1 cellular context compared by ENCODE assay signal in the genomic region with DNA sequence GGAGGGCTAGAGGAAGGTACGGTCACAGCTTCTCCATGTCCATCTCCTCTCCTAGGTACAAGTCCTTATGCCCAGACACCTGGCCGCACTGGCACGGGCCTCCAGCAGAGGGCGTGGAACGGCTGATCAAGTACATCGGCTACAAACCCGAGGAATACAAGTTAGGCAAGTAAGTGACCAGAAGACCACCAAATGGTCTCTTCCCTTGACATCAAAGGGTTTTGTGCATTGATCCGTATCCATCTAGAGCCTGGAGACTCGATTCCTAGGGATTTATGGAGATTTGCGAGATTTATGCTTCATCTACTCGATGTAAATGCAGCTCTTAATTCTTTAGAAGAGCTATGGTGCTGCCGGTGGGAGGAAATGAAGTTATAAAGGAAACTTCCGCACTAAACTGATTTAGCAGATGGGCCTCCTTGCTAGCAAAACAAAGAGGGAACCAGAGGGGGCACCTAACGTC.
A peak's percentile ranks its signal among the peaks of the same experiment; 100 is the strongest.
TF ChIP-seq lines count a peak whose summit lies in the region.

No MANE protein-coding gene starts in this region.

TF ChIP-seq in HepG2, 621 proteins besides CTCF, POLR2A, EP300 and RAD21 (continued from another document):
- 0 out of 2 replicates have a peak, but pooled peaks have one; percentile 18 for TF ChIP-seq SAP130 (CRISPR knock-in tag; IDR thresholded peaks at IDR 0.05; ENCODE audit: low read depth)
- no peak for TF ChIP-seq NFRKB (IDR thresholded peaks at IDR 0.05)
- TF ChIP-seq ZBTB7B (CRISPR knock-in tag; IDR thresholded peaks at IDR 0.05): 0 out of 2 replicates have a peak, but pooled peaks have one; percentile 31
- TF ChIP-seq GLI4 (CRISPR knock-in tag; IDR thresholded peaks at IDR 0.05; ENCODE audit: borderline replicate concordance): no peak
- no peak for TF ChIP-seq IKZF1 (IDR thresholded peaks at IDR 0.05)
- TF ChIP-seq, protein P1, sequence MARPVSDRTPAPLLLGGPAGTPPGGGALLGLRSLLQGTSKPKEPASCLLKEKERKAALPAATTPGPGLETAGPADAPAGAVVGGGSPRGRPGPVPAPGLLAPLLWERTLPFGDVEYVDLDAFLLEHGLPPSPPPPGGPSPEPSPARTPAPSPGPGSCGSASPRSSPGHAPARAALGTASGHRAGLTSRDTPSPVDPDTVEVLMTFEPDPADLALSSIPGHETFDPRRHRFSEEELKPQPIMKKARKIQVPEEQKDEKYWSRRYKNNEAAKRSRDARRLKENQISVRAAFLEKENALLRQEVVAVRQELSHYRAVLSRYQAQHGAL (CRISPR knock-in tag; IDR thresholded peaks at IDR 0.05; ENCODE audit: not compliant biosample characterization): no peak
- TF ChIP-seq CBX2 (IDR thresholded peaks at IDR 0.05; ENCODE audit: low read depth, low read length): no peak
- no peak for TF ChIP-seq CBX2 (CRISPR knock-in tag; IDR thresholded peaks at IDR 0.05; ENCODE audit: low read depth)
- no peak for TF ChIP-seq NR2F6 (IDR thresholded peaks at IDR 0.05)
- TF ChIP-seq NR2F6 (CRISPR knock-in tag; IDR thresholded peaks at IDR 0.05): no peak
- no peak for TF ChIP-seq ELF3 (CRISPR knock-in tag; IDR thresholded peaks at IDR 0.05)
- no peak for TF ChIP-seq NFKBIZ (CRISPR knock-in tag; IDR thresholded peaks at IDR 0.05)
- TF ChIP-seq STAG1 (CRISPR knock-in tag; IDR thresholded peaks at IDR 0.05): peak; percentile 68
- no peak for TF ChIP-seq ZNF768 (CRISPR knock-in tag; IDR thresholded peaks at IDR 0.05)
- no peak for TF ChIP-seq ZNF10 (CRISPR knock-in tag; IDR thresholded peaks at IDR 0.05; ENCODE audit: borderline replicate concordance, low read depth)
- TF ChIP-seq ZNF451 (CRISPR knock-in tag; IDR thresholded peaks at IDR 0.05): no peak
- TF ChIP-seq, protein P2, sequence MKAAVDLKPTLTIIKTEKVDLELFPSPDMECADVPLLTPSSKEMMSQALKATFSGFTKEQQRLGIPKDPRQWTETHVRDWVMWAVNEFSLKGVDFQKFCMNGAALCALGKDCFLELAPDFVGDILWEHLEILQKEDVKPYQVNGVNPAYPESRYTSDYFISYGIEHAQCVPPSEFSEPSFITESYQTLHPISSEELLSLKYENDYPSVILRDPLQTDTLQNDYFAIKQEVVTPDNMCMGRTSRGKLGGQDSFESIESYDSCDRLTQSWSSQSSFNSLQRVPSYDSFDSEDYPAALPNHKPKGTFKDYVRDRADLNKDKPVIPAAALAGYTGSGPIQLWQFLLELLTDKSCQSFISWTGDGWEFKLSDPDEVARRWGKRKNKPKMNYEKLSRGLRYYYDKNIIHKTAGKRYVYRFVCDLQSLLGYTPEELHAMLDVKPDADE (CRISPR knock-in tag; IDR thresholded peaks at IDR 0.05): no peak
- TF ChIP-seq RXRB (CRISPR knock-in tag; IDR thresholded peaks at IDR 0.05; ENCODE audit: borderline replicate concordance): peak; percentile 30; the same call in 1 of the 2 replicates
- no peak for TF ChIP-seq CEBPG (CRISPR knock-in tag; IDR thresholded peaks at IDR 0.05)
- TF ChIP-seq ZNF44 (CRISPR knock-in tag; IDR thresholded peaks at IDR 0.05): 0 out of 2 replicates have a peak, but pooled peaks have one; percentile 63
- no peak for TF ChIP-seq RELA (CRISPR knock-in tag; IDR thresholded peaks at IDR 0.05)
- no peak for TF ChIP-seq NFE2 (CRISPR knock-in tag; IDR thresholded peaks at IDR 0.05)
- TF ChIP-seq ZMYM2 (CRISPR knock-in tag; IDR thresholded peaks at IDR 0.05): no peak
- no peak for TF ChIP-seq JUND (CRISPR knock-in tag; IDR thresholded peaks at IDR 0.05)
- TF ChIP-seq ZNF615 (CRISPR knock-in tag; IDR thresholded peaks at IDR 0.05; ENCODE audit: borderline replicate concordance): no peak
- TF ChIP-seq, protein P3, sequence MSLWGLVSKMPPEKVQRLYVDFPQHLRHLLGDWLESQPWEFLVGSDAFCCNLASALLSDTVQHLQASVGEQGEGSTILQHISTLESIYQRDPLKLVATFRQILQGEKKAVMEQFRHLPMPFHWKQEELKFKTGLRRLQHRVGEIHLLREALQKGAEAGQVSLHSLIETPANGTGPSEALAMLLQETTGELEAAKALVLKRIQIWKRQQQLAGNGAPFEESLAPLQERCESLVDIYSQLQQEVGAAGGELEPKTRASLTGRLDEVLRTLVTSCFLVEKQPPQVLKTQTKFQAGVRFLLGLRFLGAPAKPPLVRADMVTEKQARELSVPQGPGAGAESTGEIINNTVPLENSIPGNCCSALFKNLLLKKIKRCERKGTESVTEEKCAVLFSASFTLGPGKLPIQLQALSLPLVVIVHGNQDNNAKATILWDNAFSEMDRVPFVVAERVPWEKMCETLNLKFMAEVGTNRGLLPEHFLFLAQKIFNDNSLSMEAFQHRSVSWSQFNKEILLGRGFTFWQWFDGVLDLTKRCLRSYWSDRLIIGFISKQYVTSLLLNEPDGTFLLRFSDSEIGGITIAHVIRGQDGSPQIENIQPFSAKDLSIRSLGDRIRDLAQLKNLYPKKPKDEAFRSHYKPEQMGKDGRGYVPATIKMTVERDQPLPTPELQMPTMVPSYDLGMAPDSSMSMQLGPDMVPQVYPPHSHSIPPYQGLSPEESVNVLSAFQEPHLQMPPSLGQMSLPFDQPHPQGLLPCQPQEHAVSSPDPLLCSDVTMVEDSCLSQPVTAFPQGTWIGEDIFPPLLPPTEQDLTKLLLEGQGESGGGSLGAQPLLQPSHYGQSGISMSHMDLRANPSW (CRISPR knock-in tag; IDR thresholded peaks at IDR 0.05; ENCODE audit: borderline replicate concordance): no peak
- peak; percentile 33; the same call in 1 of the 2 replicates for TF ChIP-seq KDM2A (CRISPR knock-in tag; IDR thresholded peaks at IDR 0.05; ENCODE audit: borderline replicate concordance, low read depth)
- peak; percentile 38; the same call in 1 of the 2 replicates for TF ChIP-seq SALL1 (CRISPR knock-in tag; IDR thresholded peaks at IDR 0.05)
- no peak for TF ChIP-seq ZMYM4 (CRISPR knock-in tag; IDR thresholded peaks at IDR 0.05)
- TF ChIP-seq BHLHE40 (IDR thresholded peaks at IDR 0.05; ENCODE audit: low read length): no peak
- peak; percentile 90 for TF ChIP-seq XRCC5 (optimal IDR thresholded peaks at IDR 0.05; ENCODE audit: low read length)
- no peak for TF ChIP-seq ZNF660 (CRISPR knock-in tag; IDR thresholded peaks at IDR 0.05; ENCODE audit: borderline replicate concordance, low read depth)
- TF ChIP-seq, protein P4, sequence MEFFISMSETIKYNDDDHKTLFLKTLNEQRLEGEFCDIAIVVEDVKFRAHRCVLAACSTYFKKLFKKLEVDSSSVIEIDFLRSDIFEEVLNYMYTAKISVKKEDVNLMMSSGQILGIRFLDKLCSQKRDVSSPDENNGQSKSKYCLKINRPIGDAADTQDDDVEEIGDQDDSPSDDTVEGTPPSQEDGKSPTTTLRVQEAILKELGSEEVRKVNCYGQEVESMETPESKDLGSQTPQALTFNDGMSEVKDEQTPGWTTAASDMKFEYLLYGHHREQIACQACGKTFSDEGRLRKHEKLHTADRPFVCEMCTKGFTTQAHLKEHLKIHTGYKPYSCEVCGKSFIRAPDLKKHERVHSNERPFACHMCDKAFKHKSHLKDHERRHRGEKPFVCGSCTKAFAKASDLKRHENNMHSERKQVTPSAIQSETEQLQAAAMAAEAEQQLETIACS (CRISPR knock-in tag; IDR thresholded peaks at IDR 0.05): no peak
- TF ChIP-seq, protein P5, sequence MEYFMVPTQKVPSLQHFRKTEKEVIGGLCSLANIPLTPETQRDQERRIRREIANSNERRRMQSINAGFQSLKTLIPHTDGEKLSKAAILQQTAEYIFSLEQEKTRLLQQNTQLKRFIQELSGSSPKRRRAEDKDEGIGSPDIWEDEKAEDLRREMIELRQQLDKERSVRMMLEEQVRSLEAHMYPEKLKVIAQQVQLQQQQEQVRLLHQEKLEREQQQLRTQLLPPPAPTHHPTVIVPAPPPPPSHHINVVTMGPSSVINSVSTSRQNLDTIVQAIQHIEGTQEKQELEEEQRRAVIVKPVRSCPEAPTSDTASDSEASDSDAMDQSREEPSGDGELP (IDR thresholded peaks at IDR 0.05; ENCODE audit: borderline replicate concordance, low read depth): peak; percentile 34; the same call in 1 of the 2 replicates
- TF ChIP-seq ZNF598 (CRISPR knock-in tag; IDR thresholded peaks at IDR 0.05; ENCODE audit: borderline replicate concordance): no peak
- TF ChIP-seq, protein P6, sequence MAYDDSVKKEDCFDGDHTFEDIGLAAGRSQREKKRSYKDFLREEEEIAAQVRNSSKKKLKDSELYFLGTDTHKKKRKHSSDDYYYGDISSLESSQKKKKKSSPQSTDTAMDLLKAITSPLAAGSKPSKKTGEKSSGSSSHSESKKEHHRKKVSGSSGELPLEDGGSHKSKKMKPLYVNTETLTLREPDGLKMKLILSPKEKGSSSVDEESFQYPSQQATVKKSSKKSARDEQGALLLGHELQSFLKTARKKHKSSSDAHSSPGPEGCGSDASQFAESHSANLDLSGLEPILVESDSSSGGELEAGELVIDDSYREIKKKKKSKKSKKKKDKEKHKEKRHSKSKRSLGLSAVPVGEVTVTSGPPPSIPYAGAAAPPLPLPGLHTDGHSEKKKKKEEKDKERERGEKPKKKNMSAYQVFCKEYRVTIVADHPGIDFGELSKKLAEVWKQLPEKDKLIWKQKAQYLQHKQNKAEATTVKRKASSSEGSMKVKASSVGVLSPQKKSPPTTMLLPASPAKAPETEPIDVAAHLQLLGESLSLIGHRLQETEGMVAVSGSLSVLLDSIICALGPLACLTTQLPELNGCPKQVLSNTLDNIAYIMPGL (CRISPR knock-in tag; IDR thresholded peaks at IDR 0.05; ENCODE audit: borderline replicate concordance in 1 of 2, low read depth in 1 of 2): 0 out of 4 replicates have a peak, but pooled peaks of 1 of the 2 experiments have one; percentile 57
- no peak for TF ChIP-seq SUZ12 (IDR thresholded peaks at IDR 0.05; ENCODE audit: low read depth, low read length)
- TF ChIP-seq BCL6 (CRISPR knock-in tag; IDR thresholded peaks at IDR 0.05): no peak
- TF ChIP-seq ZNF484 (CRISPR knock-in tag; IDR thresholded peaks at IDR 0.05; ENCODE audit: borderline replicate concordance, low read depth): no peak
- TF ChIP-seq HNRNPK (IDR thresholded peaks at IDR 0.05; ENCODE audit: low read depth, low read length, poor library complexity, severe bottlenecking): no peak
- TF ChIP-seq ERF (CRISPR knock-in tag; IDR thresholded peaks at IDR 0.05): no peak
- TF ChIP-seq, protein P7, sequence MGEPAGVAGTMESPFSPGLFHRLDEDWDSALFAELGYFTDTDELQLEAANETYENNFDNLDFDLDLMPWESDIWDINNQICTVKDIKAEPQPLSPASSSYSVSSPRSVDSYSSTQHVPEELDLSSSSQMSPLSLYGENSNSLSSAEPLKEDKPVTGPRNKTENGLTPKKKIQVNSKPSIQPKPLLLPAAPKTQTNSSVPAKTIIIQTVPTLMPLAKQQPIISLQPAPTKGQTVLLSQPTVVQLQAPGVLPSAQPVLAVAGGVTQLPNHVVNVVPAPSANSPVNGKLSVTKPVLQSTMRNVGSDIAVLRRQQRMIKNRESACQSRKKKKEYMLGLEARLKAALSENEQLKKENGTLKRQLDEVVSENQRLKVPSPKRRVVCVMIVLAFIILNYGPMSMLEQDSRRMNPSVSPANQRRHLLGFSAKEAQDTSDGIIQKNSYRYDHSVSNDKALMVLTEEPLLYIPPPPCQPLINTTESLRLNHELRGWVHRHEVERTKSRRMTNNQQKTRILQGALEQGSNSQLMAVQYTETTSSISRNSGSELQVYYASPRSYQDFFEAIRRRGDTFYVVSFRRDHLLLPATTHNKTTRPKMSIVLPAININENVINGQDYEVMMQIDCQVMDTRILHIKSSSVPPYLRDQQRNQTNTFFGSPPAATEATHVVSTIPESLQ (CRISPR knock-in tag; conservative IDR thresholded peaks at IDR 0.05): no peak
- no peak for TF ChIP-seq GTF2F1 (IDR thresholded peaks at IDR 0.05; ENCODE audit: low read length)
- TF ChIP-seq POLR2AphosphoS5 (IDR thresholded peaks at IDR 0.05; ENCODE audit: low read depth, low read length): no peak
- TF ChIP-seq SMC3 (IDR thresholded peaks at IDR 0.05; ENCODE audit: low read length): peak; percentile 56
- TF ChIP-seq, protein P8, sequence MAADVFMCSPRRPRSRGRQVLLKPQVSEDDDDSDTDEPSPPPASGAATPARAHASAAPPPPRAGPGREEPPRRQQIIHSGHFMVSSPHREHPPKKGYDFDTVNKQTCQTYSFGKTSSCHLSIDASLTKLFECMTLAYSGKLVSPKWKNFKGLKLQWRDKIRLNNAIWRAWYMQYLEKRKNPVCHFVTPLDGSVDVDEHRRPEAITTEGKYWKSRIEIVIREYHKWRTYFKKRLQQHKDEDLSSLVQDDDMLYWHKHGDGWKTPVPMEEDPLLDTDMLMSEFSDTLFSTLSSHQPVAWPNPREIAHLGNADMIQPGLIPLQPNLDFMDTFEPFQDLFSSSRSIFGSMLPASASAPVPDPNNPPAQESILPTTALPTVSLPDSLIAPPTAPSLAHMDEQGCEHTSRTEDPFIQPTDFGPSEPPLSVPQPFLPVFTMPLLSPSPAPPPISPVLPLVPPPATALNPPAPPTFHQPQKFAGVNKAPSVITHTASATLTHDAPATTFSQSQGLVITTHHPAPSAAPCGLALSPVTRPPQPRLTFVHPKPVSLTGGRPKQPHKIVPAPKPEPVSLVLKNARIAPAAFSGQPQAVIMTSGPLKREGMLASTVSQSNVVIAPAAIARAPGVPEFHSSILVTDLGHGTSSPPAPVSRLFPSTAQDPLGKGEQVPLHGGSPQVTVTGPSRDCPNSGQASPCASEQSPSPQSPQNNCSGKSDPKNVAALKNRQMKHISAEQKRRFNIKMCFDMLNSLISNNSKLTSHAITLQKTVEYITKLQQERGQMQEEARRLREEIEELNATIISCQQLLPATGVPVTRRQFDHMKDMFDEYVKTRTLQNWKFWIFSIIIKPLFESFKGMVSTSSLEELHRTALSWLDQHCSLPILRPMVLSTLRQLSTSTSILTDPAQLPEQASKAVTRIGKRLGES (CRISPR knock-in tag; IDR thresholded peaks at IDR 0.05; ENCODE audit: borderline replicate concordance): no peak
- no peak for TF ChIP-seq NONO (IDR thresholded peaks at IDR 0.05)
- TF ChIP-seq NONO (CRISPR knock-in tag; conservative IDR thresholded peaks at IDR 0.05): peak; percentile 57; the same call in 1 of the 2 replicates
TF ChIP-seq in HepG2: peak in this region for 16.
